22 cellular contexts compared by ENCODE assay signal in genomic region chr5:12876541-12877298, GRCh38.
"Had no signal": no experiment of that assay in that cellular context is flagged by ENCODE, and none has a peak within 500 bp of the region (broad histone marks: within the 10 kb centered on the region; RNA-seq: fewer than 3 reads in every experiment).

No MANE protein-coding gene starts in this region.

- H3K4me3 Mint-ChIP-seq: activated naive CD4-positive, alpha-beta T cell treated with anti-CD3 and anti-CD28 coated beads for 36 hours; endodermal cell; neural crest cell; stimulated activated memory B cell treated with anti-CD40 and anti-IgM and Interleukin-4, amounts not matched to agents 10 μg/mL and 1 μg/mL and 100 μg/mL, for 72 hours; T-helper 2 cell treated with Interferon-gamma antibody and Interleukin-4, amounts not matched to agents 5 μg/mL and 100 μg/mL, for 36 hours; WTC11 had no signal

- H3K27me3 Mint-ChIP-seq: stimulated activated memory B cell treated with anti-CD40 and anti-IgM and Interleukin-4, amounts not matched to agents 10 μg/mL and 1 μg/mL and 100 μg/mL, for 72 hours had no signal

- H3K27ac Mint-ChIP-seq: activated naive CD4-positive, alpha-beta T cell treated with anti-CD3 and anti-CD28 coated beads for 36 hours; endodermal cell; stimulated activated memory B cell treated with anti-CD40 and anti-IgM and Interleukin-4, amounts not matched to agents 10 μg/mL and 1 μg/mL and 100 μg/mL, for 72 hours; T-helper 2 cell treated with Interferon-gamma antibody and Interleukin-4, amounts not matched to agents 5 μg/mL and 100 μg/mL, for 36 hours; WTC11 had no signal

- ATAC-seq: gastrocnemius medialis; heart right ventricle; lower lobe of right lung; mucosa of descending colon; right lobe of liver; stimulated activated memory B cell treated with anti-CD40 and anti-IgM and Interleukin-4, amounts not matched to agents 10 μg/mL and 1 μg/mL and 100 μg/mL, for 72 hours; WTC11 had no signal

- H3K4me1 Mint-ChIP-seq: endodermal cell; neural crest cell; stimulated activated memory B cell treated with anti-CD40 and anti-IgM and Interleukin-4, amounts not matched to agents 10 μg/mL and 1 μg/mL and 100 μg/mL, for 72 hours; WTC11 had no signal

- DNase-seq: activated CD4-positive, alpha-beta T cell treated with anti-CD3 and anti-CD28 coated beads, Interleukin-2, amount 50 U/mL, for 4 hours; activated naive CD4-positive, alpha-beta T cell treated with anti-CD3 and anti-CD28 coated beads for 36 hours; activated T-cell treated with anti-CD3 and anti-CD28 coated beads, Interleukin-2, amount 50 U/mL, for 48 hours; amygdala; cerebellar nuclear complex; endodermal cell; esophagus squamous epithelium; gastrocnemius medialis; heart right ventricle; kidney; lower lobe of right lung; mesendoderm; mucosa of descending colon; stimulated activated CD4-positive, alpha-beta T cell treated with anti-CD3 and anti-CD28 coated beads, Interleukin-2, amount 100 ng/mL, for 24 hours; testis; trophoblast cell; uterus had no signal
